ENCODE assay signal across 8 cellular contexts in the genomic region with DNA sequence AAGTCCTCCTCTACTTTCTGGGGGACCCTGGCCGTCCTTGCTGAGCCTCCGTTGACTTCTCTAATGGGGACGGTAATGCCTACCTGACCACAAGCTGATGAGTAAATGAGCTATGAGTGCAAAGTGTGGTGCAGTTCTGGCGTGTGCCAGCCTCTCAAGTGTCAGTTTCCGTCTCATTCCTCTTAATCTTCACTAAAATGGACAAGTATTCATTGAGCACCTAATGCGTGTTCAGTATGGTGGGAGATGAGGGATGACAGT. TPM values are rescaled to one million over a fixed set of nuclear protein-coding genes. Genes with fewer than 3 reads are reported as not detected.
A peak's percentile ranks its signal among the peaks of the same experiment; 100 is the strongest.
DNase-seq lines count a peak whose midpoint lies in the region; TF ChIP-seq lines count a peak whose summit lies in the region.

No MANE protein-coding gene starts in this region.

- H3K36me3 ChIP-seq in A673 (ENCODE audit: insufficient read depth, low read length, poor library complexity, severe bottlenecking) (no peaks in the 10 kb centered on the region), HEK293 (ENCODE audit: control insufficient read depth in 2 of 2, insufficient read depth in 1 of 2, low read length in 2 of 2) (peaks cover 0 to 2% of the 10 kb centered on the region in 2 experiments; a peak in 1 of 3 replicates), left ventricle myocardium inferior (no peaks in the 10 kb centered on the region)

- H3K27me3 ChIP-seq in A673 (replicated peaks; ENCODE audit: insufficient read depth, low read depth, low read length, poor library complexity) = no peaks in the 10 kb centered on the region
- H3K27me3 ChIP-seq in left ventricle myocardium inferior (ENCODE audit: low read depth) = no peaks in the 10 kb centered on the region

- POLR2A ChIA-PET in A673 (lab: Charles Lee; ENCODE audit: low non-redundant PET) (no interaction called here), HEK293 (lab: Yijun Ruan, JAX) (interaction anchor here (0.6 to 3.9 kb wide), 2 partner anchors 9 to 105 kb away, joined by 4 to 18 read pairs; a partner anchor contains a TSS)

- CTCF ChIA-PET in A673 (lab: Charles Lee) = interaction anchor here (0.9 kb wide), 1 partner anchor 14 kb away, joined by 3 read pairs; no protein-coding TSS in a partner anchor
- CTCF ChIA-PET in HEK293 (lab: Yijun Ruan, JAX) = interaction anchor here (0.5 to 2.7 kb wide), 4 partner anchors 12 to 107 kb away, joined by 3 to 11 read pairs (median 4); no protein-coding TSS in a partner anchor

- BruUV-seq in A673 (replicated peaks; lab: Mats Ljungman, UMichigan) = no TSS peak

- H3K4me3 ChIP-seq in A673 (ENCODE audit: low read depth, low read length, poor library complexity, severe bottlenecking) (peak overlapping the region; percentile 84), HEK293 (ENCODE audit: low read depth, low read length) (peak overlapping the region; percentile 90), left ventricle myocardium inferior (peak overlapping the region; percentile 92)

- H3K9me3 ChIP-seq in A673 (ENCODE audit: low read depth, low read length, poor library complexity, severe bottlenecking) = no peaks in the 10 kb centered on the region
- no peaks in the 10 kb centered on the region for H3K9me3 ChIP-seq in HEK293 (ENCODE audit: control insufficient read depth, insufficient read depth, low read depth, low read length)
- H3K9me3 ChIP-seq in left ventricle myocardium inferior (replicated peaks) = no peaks in the 10 kb centered on the region

- intact Hi-C loops in A673 (cut with micrococcal nuclease; ENCODE audit: unreplicated experiment) (no loop called here), left ventricle myocardium inferior (cut with micrococcal nuclease) (no loop called here)

- H3K27ac ChIP-seq in A673 (ENCODE audit: low read depth, low read length, poor library complexity, severe bottlenecking) = peak overlapping the region; percentile 93
- H3K27ac ChIP-seq in HEK293 (ENCODE audit: extremely low read depth, low read depth, low read length) = peak overlapping the region; percentile 65; the same call in 1 of the 2 replicates
- H3K27ac ChIP-seq in left ventricle myocardium inferior (replicated peaks) = peak overlapping the region; percentile 97

- TF ChIP-seq CTCF in A673 (conservative IDR thresholded peaks at IDR 0.05; ENCODE audit: low read depth, low read length) = no peak
- TF ChIP-seq CTCF in HEK293 (tag by site-specific recombination; IDR thresholded peaks at IDR 0.05) = no peak
- no peak for TF ChIP-seq CTCF in left ventricle myocardium inferior (IDR thresholded peaks at IDR 0.05; ENCODE audit: borderline replicate concordance)

- H3K4me1 ChIP-seq in A673 (ENCODE audit: insufficient read depth, low read length, poor library complexity, severe bottlenecking) (peaks cover 23% of the 10 kb centered on the region), HEK293 (ENCODE audit: control insufficient read depth, insufficient read depth, low read length) (no peaks in the 10 kb centered on the region), left ventricle myocardium inferior (peaks cover 57% of the 10 kb centered on the region)

- no peak for DNase-seq in A673 (ENCODE audit: low spot score)
- DNase-seq in activated CD4-positive, alpha-beta T cell treated with anti-CD3 and anti-CD28 coated beads, Interleukin-2, amount 50 U/mL, for 1 hour = peak; percentile 16
- DNase-seq in left ventricle myocardium inferior = no peak
- DNase-seq in stimulated activated CD4-positive, alpha-beta T cell treated with anti-CD3 and anti-CD28 coated beads, Interleukin-4, amount 100 ng/mL, for 24 hours = peak; percentile 34
- DNase-seq in hypothalamus (lab: John Stamatoyannopoulos, UW) = no peak
- DNase-seq in OCI-M2 (lab: John Stamatoyannopoulos, UW; ENCODE audit: unreplicated experiment) = no peak
- no peak for DNase-seq in SHP77 (lab: John Stamatoyannopoulos, UW)

TF ChIP-seq in HEK293, 187 proteins besides CTCF, POLR2A, EP300 and RAD21:
- TF ChIP-seq ZNF214 (tag by site-specific recombination; IDR thresholded peaks at IDR 0.05; ENCODE audit: borderline replicate concordance) = no peak
- no peak for TF ChIP-seq ZNF354C (tag by site-specific recombination; IDR thresholded peaks at IDR 0.05; ENCODE audit: borderline replicate concordance, low read depth)
- no peak for TF ChIP-seq ZNF610 (tag by site-specific recombination; IDR thresholded peaks at IDR 0.05; ENCODE audit: borderline replicate concordance)
- TF ChIP-seq ZNF658 (tag by site-specific recombination; IDR thresholded peaks at IDR 0.05) = no peak
- no peak for TF ChIP-seq ZNF174 (tag by site-specific recombination; IDR thresholded peaks at IDR 0.05)
- TF ChIP-seq, protein P1, sequence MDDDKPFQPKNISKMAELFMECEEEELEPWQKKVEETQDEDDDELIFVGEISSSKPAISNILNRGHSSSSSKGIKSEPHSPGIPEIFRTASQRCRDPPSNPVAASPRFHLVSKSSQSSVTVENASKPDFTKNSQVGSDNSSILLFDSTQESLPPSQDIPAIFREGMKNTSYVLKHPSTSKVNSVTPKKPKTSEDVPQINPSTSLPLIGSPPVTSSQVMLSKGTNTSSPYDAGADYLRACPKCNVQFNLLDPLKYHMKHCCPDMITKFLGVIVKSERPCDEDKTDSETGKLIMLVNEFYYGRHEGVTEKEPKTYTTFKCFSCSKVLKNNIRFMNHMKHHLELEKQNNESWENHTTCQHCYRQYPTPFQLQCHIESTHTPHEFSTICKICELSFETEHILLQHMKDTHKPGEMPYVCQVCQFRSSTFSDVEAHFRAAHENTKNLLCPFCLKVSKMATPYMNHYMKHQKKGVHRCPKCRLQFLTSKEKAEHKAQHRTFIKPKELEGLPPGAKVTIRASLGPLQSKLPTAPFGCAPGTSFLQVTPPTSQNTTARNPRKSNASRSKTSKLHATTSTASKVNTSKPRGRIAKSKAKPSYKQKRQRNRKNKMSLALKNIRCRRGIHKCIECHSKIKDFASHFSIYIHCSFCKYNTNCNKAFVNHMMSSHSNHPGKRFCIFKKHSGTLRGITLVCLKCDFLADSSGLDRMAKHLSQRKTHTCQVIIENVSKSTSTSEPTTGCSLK (tag by site-specific recombination; IDR thresholded peaks at IDR 0.05) = no peak
- no peak for TF ChIP-seq ZNF600 (tag by site-specific recombination; IDR thresholded peaks at IDR 0.05)
- TF ChIP-seq, protein P2, sequence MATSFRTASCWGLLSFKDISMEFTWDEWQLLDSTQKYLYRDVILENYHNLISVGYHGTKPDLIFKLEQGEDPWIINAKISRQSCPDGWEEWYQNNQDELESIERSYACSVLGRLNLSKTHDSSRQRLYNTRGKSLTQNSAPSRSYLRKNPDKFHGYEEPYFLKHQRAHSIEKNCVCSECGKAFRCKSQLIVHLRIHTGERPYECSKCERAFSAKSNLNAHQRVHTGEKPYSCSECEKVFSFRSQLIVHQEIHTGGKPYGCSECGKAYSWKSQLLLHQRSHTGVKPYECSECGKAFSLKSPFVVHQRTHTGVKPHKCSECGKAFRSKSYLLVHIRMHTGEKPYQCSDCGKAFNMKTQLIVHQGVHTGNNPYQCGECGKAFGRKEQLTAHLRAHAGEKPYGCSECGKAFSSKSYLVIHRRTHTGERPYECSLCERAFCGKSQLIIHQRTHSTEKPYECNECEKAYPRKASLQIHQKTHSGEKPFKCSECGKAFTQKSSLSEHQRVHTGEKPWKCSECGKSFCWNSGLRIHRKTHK (tag by site-specific recombination; IDR thresholded peaks at IDR 0.05) = no peak
- TF ChIP-seq ZNF501 (tag by site-specific recombination; IDR thresholded peaks at IDR 0.05) = no peak

RNA-seq across cellular contexts. Expression of a gene that starts 0.6 kb away (rescaled TPM):
- total RNA-seq in A673 (2021) (23.1 and 23.3 TPM in 2 replicates), left ventricle myocardium inferior (13.6 TPM)

Comparison
In these comparisons a context has a peak if more than half of its experiments do, and no peak if none do; other contexts are left out.
1. DNase-seq: peak in activated CD4-positive, alpha-beta T cell treated with anti-CD3 and anti-CD28 coated beads, Interleukin-2, amount 50 U/mL, for 1 hour (single experiment) and stimulated activated CD4-positive, alpha-beta T cell treated with anti-CD3 and anti-CD28 coated beads, Interleukin-4, amount 100 ng/mL, for 24 hours (single experiment); none in A673 (single experiment), left ventricle myocardium inferior (single experiment), hypothalamus (0 of 51), OCI-M2 (single experiment) and SHP77 (0 of 2).
2. Peak in every context shown above with its lines, with median percentiles within 50 percentile points of each other: H3K27ac ChIP-seq and H3K4me3 ChIP-seq.